ENCODE assay signal across 1 cellular context in genomic region chr11:69298778-69299461, GRCh38.
TF ChIP-seq lines count a peak whose summit lies in the region.

No MANE protein-coding gene starts in this region.

TF ChIP-seq in IMR-90, 13 proteins besides CTCF, POLR2A, EP300 and RAD21 (continued from another document):
- TF ChIP-seq BHLHE40 (IDR thresholded peaks at IDR 0.05; ENCODE audit: low read depth, low read length) = no peak
